ENCODE assay signal across 23 cellular contexts in genomic region chr18:14925281-14925709, GRCh38.
DNase-seq lines count a peak whose midpoint lies in the region; ATAC-seq and TF ChIP-seq lines count a peak whose summit lies in the region.
"Had no signal": no experiment of that assay in that cellular context is flagged by ENCODE, and none has a peak within 500 bp of the region (broad histone marks: within the 10 kb centered on the region; RNA-seq: fewer than 3 reads in every experiment).

No MANE protein-coding gene starts in this region.

- no peaks in the 10 kb centered on the region for H3K36me3 ChIP-seq in DND-41 (ENCODE audit: insufficient read depth, low read length)
- H3K36me3 ChIP-seq in SK-N-SH (replicated peaks in 1 of 2; ENCODE audit: control insufficient read depth in 1 of 2, insufficient read depth in 2 of 2, low read length in 1 of 2) = no peaks in the 10 kb centered on the region
- H3K36me3 ChIP-seq: tibial artery had no signal

- CTCF ChIA-PET in SK-N-SH (lab: Yijun Ruan, JAX) = no interaction called here

- H3K27me3 ChIP-seq in DND-41 (ENCODE audit: insufficient read depth, low read length, poor library complexity) (no peaks in the 10 kb centered on the region), SK-N-SH (ENCODE audit: insufficient read depth) (no peaks in the 10 kb centered on the region; the same call in 1 of the 2 replicates)
- H3K27me3 ChIP-seq: tibial artery had no signal

- H3K9me3 ChIP-seq in DND-41 (ENCODE audit: insufficient read depth, low read length, severe bottlenecking) (no peaks in the 10 kb centered on the region), SK-N-SH (no peaks in the 10 kb centered on the region)
- H3K9me3 ChIP-seq: tibial artery had no signal

- H3K4me3 ChIP-seq in DND-41 (ENCODE audit: low read depth in 1 of 2, low read length in 2 of 2) (no peak overlapping the region), SK-N-SH (ENCODE audit: low read depth in 2 of 2, low read length in 1 of 2) (no peak overlapping the region)
- H3K4me3 ChIP-seq: skin epidermis, tibial artery had no signal

- H3K79me2 ChIP-seq in DND-41 (ENCODE audit: insufficient read depth, low read length) = no peaks in the 10 kb centered on the region
- H3K79me2 ChIP-seq in SK-N-SH (ENCODE audit: insufficient read depth) = no peaks in the 10 kb centered on the region

- H4K20me1 ChIP-seq in DND-41 (ENCODE audit: insufficient read depth, low read length) (no peaks in the 10 kb centered on the region), SK-N-SH (ENCODE audit: insufficient read depth) (no peaks in the 10 kb centered on the region)

- H3K9ac ChIP-seq in DND-41 (ENCODE audit: low read depth, low read length) = no peak overlapping the region
- no peak overlapping the region for H3K9ac ChIP-seq in SK-N-SH

- H3F3A ChIP-seq in SK-N-SH (replicated peaks; ENCODE audit: insufficient read depth) = no peaks in the 10 kb centered on the region

- H3K4me2 ChIP-seq in DND-41 (ENCODE audit: insufficient read depth, low read length) (no peak overlapping the region), SK-N-SH (peak overlapping the region; percentile 37; the same call in 1 of the 2 replicates)

- DNase-seq in AG08395 (ENCODE audit: low spot score) (peak; percentile 71), DND-41 (peak; percentile 21), SK-N-SH (no peak), left ventricle myocardium superior (no peak), NCI-H1417 treated with DMSO at 0.1 percent for 48 hours (lab: John Stamatoyannopoulos, UW) (no peak)
- DNase-seq: activated CD4-positive, alpha-beta T cell treated with anti-CD3 and anti-CD28 coated beads, Interleukin-2, amount 50 U/mL, for 1 hour; activated gamma-delta T cell; AML-193; amniotic stem cell; erythroblast; HCEC 1CT; Karpas-422; NCI-H1417; NCI-H2171 treated with DMSO at 0.1 percent for 48 hours; NCI-H526 treated with DMSO at 0.1 percent for 48 hours; SHP77; stimulated activated CD4-positive, alpha-beta T cell treated with anti-CD3 and anti-CD28 coated beads, Interleukin-2, amount 100 ng/mL, for 48 hours; stimulated activated naive CD8-positive, alpha-beta T cell treated with anti-CD3 and anti-CD28 coated beads, Interleukin-15, Interleukin-2, amounts not matched to agents 100 U/mL and 50 U/mL, for 24 hours; tibial artery had no signal

- H3K27ac ChIP-seq in DND-41 (ENCODE audit: low read length) (no peak overlapping the region), SK-N-SH (ENCODE audit: low read depth in 2 of 2, low read length in 1 of 2) (no peak overlapping the region)
- H3K27ac ChIP-seq: tibial artery had no signal

- H2AFZ ChIP-seq in DND-41 (ENCODE audit: low read depth, low read length) (no peak overlapping the region), SK-N-SH (ENCODE audit: low read depth) (peak overlapping the region; percentile 29; the same call in 1 of the 2 replicates)

- TF ChIP-seq EP300 in SK-N-SH (IDR thresholded peaks at IDR 0.05; ENCODE audit: borderline replicate concordance in 1 of 2, low read depth in 1 of 2, low read length in 1 of 2) = no peak

- 7% methylated on average over 3 of the region's 3 CpGs for WGBS in SK-N-SH (ENCODE audit: low lambda C conversion rate)

- TF ChIP-seq RAD21 in SK-N-SH (IDR thresholded peaks at IDR 0.05; ENCODE audit: low read length) = no peak

- ATAC-seq in DND-41 (ENCODE audit: insufficient read depth, low read depth) = peak; percentile 62
- peak; percentile 58 for ATAC-seq in left ventricle myocardium superior
- no peak for ATAC-seq in esophagus mucosa
- ATAC-seq in HG02763 (IDR thresholded peaks at IDR 0.05; ENCODE audit: unreplicated experiment) = no peak
- no peak for ATAC-seq in GM21576 (IDR thresholded peaks at IDR 0.05; ENCODE audit: unreplicated experiment)
- ATAC-seq: stimulated activated naive CD8-positive, alpha-beta T cell treated with anti-CD3 and anti-CD28 coated beads, Interleukin-15, Interleukin-2, amounts not matched to agents 100 U/mL and 50 U/mL, for 24 hours had no signal

- TF ChIP-seq CTCF in DND-41 (IDR thresholded peaks at IDR 0.05; ENCODE audit: borderline replicate concordance, extremely low read depth, low read length, poor library complexity, severe bottlenecking) = no peak
- TF ChIP-seq CTCF in SK-N-SH (IDR thresholded peaks at IDR 0.05) = no peak

- intact Hi-C loops in left ventricle myocardium superior (cut with micrococcal nuclease) = no loop called here

- H3K9me2 ChIP-seq in SK-N-SH = no peaks in the 10 kb centered on the region

- POLR2A ChIA-PET in SK-N-SH (lab: Yijun Ruan, JAX) = no interaction called here

- H3K4me1 ChIP-seq in DND-41 (ENCODE audit: insufficient read depth, low read length) (no peaks in the 10 kb centered on the region), SK-N-SH (ENCODE audit: control insufficient read depth in 1 of 2, insufficient read depth in 2 of 2, low read depth in 1 of 2, low read length in 1 of 2) (no peaks in the 10 kb centered on the region)

TF ChIP-seq in SK-N-SH, 30 proteins besides CTCF, POLR2A, EP300 and RAD21:
- TF ChIP-seq MXI1 (IDR thresholded peaks at IDR 0.05; ENCODE audit: low read depth, low read length) (no peak), MAX (IDR thresholded peaks at IDR 0.05; ENCODE audit: low read depth) (no peak), TAF1 (IDR thresholded peaks at IDR 0.05; ENCODE audit: borderline replicate concordance, low read depth, low read length) (no peak), GATA2 (CRISPR knock-in tag; IDR thresholded peaks at IDR 0.05) (no peak), FOXM1 (IDR thresholded peaks at IDR 0.05; ENCODE audit: low read depth) (no peak), RXRA (IDR thresholded peaks at IDR 0.05; ENCODE audit: borderline replicate concordance, low read depth) (no peak), FOXJ3 (CRISPR knock-in tag; IDR thresholded peaks at IDR 0.05) (no peak), YY1 (IDR thresholded peaks at IDR 0.05; ENCODE audit: low read depth) (no peak), NRF1 (IDR thresholded peaks at IDR 0.05; ENCODE audit: low read depth, low read length) (no peak), FOSL2 (IDR thresholded peaks at IDR 0.05; ENCODE audit: borderline replicate concordance, low read depth) (no peak), TCF12 (IDR thresholded peaks at IDR 0.05) (no peak), RFX5 (IDR thresholded peaks at IDR 0.05; ENCODE audit: low read length) (no peak), GABPA (IDR thresholded peaks at IDR 0.05; ENCODE audit: low read depth) (no peak), ELF1 (IDR thresholded peaks at IDR 0.05) (no peak), POLR2AphosphoS5 (IDR thresholded peaks at IDR 0.05; ENCODE audit: low read depth, low read length) (no peak), SIN3A (IDR thresholded peaks at IDR 0.05; ENCODE audit: borderline replicate concordance, low read depth, low read length) (no peak)
- TF ChIP-seq, protein P1, sequence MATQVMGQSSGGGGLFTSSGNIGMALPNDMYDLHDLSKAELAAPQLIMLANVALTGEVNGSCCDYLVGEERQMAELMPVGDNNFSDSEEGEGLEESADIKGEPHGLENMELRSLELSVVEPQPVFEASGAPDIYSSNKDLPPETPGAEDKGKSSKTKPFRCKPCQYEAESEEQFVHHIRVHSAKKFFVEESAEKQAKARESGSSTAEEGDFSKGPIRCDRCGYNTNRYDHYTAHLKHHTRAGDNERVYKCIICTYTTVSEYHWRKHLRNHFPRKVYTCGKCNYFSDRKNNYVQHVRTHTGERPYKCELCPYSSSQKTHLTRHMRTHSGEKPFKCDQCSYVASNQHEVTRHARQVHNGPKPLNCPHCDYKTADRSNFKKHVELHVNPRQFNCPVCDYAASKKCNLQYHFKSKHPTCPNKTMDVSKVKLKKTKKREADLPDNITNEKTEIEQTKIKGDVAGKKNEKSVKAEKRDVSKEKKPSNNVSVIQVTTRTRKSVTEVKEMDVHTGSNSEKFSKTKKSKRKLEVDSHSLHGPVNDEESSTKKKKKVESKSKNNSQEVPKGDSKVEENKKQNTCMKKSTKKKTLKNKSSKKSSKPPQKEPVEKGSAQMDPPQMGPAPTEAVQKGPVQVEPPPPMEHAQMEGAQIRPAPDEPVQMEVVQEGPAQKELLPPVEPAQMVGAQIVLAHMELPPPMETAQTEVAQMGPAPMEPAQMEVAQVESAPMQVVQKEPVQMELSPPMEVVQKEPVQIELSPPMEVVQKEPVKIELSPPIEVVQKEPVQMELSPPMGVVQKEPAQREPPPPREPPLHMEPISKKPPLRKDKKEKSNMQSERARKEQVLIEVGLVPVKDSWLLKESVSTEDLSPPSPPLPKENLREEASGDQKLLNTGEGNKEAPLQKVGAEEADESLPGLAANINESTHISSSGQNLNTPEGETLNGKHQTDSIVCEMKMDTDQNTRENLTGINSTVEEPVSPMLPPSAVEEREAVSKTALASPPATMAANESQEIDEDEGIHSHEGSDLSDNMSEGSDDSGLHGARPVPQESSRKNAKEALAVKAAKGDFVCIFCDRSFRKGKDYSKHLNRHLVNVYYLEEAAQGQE (IDR thresholded peaks at IDR 0.05; ENCODE audit: low read depth, low read length) = no peak
- TF ChIP-seq, protein P2, sequence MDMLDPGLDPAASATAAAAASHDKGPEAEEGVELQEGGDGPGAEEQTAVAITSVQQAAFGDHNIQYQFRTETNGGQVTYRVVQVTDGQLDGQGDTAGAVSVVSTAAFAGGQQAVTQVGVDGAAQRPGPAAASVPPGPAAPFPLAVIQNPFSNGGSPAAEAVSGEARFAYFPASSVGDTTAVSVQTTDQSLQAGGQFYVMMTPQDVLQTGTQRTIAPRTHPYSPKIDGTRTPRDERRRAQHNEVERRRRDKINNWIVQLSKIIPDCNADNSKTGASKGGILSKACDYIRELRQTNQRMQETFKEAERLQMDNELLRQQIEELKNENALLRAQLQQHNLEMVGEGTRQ (IDR thresholded peaks at IDR 0.05; ENCODE audit: borderline replicate concordance, low read depth, low read length) = no peak
- TF ChIP-seq, protein P3, sequence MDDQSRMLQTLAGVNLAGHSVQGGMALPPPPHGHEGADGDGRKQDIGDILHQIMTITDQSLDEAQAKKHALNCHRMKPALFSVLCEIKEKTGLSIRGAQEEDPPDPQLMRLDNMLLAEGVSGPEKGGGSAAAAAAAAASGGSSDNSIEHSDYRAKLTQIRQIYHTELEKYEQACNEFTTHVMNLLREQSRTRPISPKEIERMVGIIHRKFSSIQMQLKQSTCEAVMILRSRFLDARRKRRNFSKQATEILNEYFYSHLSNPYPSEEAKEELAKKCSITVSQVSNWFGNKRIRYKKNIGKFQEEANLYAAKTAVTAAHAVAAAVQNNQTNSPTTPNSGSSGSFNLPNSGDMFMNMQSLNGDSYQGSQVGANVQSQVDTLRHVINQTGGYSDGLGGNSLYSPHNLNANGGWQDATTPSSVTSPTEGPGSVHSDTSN (IDR thresholded peaks at IDR 0.05) = no peak

Comparison
In these comparisons a context has a peak if more than half of its experiments do, and no peak if none do; other contexts are left out.
1. DNase-seq: peak in AG08395 (single experiment) and DND-41 (single experiment); none in SK-N-SH (single experiment), left ventricle myocardium superior (single experiment) and NCI-H1417 treated with DMSO at 0.1 percent for 48 hours (single experiment).
2. ATAC-seq: peak in DND-41 (single experiment) and left ventricle myocardium superior (single experiment); none in esophagus mucosa (single experiment), HG02763 (single experiment) and GM21576 (single experiment).